Comparison of ENCODE assay signal across 20 cellular contexts in genomic region chr13:42114912-42115311, GRCh38.
DNase-seq lines count a peak whose midpoint lies in the region; TF ChIP-seq lines count a peak whose summit lies in the region.
"Had no signal": no experiment of that assay in that cellular context is flagged by ENCODE, and none has a peak within 500 bp of the region (broad histone marks: within the 10 kb centered on the region; RNA-seq: fewer than 3 reads in every experiment).

No MANE protein-coding gene starts in this region.

- BruUV-seq in Caco-2 (replicated peaks; lab: Mats Ljungman, UMichigan), result no TSS peak

- no peak overlapping the region for H3K4me3 Mint-ChIP-seq in Caco-2 (ENCODE audit: unreplicated experiment)
- H3K4me3 Mint-ChIP-seq in activated CD4-positive, alpha-beta T cell treated with anti-CD3 and anti-CD28 coated beads, Interleukin-2, amount 10 ng/mL, durations not matched to agents 24 days and 14 days, result no peak overlapping the region
- H3K4me3 Mint-ChIP-seq: IgD-negative memory B cell; T-helper 1 cell treated with Interleukin-12 subunit alpha and Interleukin-12 subunit beta and Interleukin-4 antibody, amounts not matched to agents 30 μg/mL and 1 μg/mL, for 36 hours had no signal

- H3K27ac Mint-ChIP-seq in Caco-2 (ENCODE audit: unreplicated experiment), result no peak overlapping the region
- no peak overlapping the region for H3K27ac Mint-ChIP-seq in activated CD4-positive, alpha-beta T cell treated with anti-CD3 and anti-CD28 coated beads, Interleukin-2, amount 10 ng/mL, durations not matched to agents 24 days and 14 days
- H3K27ac Mint-ChIP-seq: IgD-negative memory B cell; T-helper 1 cell treated with Interleukin-12 subunit alpha and Interleukin-12 subunit beta and Interleukin-4 antibody, amounts not matched to agents 30 μg/mL and 1 μg/mL, for 36 hours had no signal

- DNase-seq in LNCaP clone FGC (ENCODE audit: low read depth), result peak; percentile 64
- peak; percentile 19 for DNase-seq in RPMI7951 (ENCODE audit: low read depth)
- DNase-seq in epithelial cell of prostate (ENCODE audit: low read depth, low spot score), result no peak
- DNase-seq in Caco-2, result no peak
- DNase-seq in ACHN, result no peak
- DNase-seq in activated CD4-positive, alpha-beta T cell treated with anti-CD3 and anti-CD28 coated beads, Interleukin-2, amount 10 ng/mL, durations not matched to agents 24 days and 14 days, result no peak
- DNase-seq: BE2C, Karpas-422, MM.1S, NCI-H1105, NCI-H2029 treated with DMSO at 0.1 percent for 48 hours, NCI-H226, NCI-H510A treated with DMSO at 0.1 percent for 48 hours, NCI-H748 treated with DMSO at 0.1 percent for 48 hours, Peyer's patch had no signal

- H3K4me3 ChIP-seq in LNCaP clone FGC (ENCODE audit: low read depth, low read length) (no peak overlapping the region), Caco-2 (ENCODE audit: low read depth, low read length) (no peak overlapping the region)
- H3K4me3 ChIP-seq: A549, HAP-1, Peyer's patch had no signal

- H3K27me3 ChIP-seq in Caco-2 (replicated peaks; ENCODE audit: control insufficient read depth, insufficient read depth, low read length), result no peaks in the 10 kb centered on the region
- H3K27me3 ChIP-seq: BE2C, Peyer's patch had no signal

- in situ Hi-C loops in ACHN (cut with HindIII; ENCODE audit: low pct_ligation_motif_present, low pct_unique_long_range_greater_than_20kb, low sequenced_read_pairs), result no loop called here

- POLR2A ChIA-PET in Caco-2 (lab: Charles Lee), result no interaction called here

- H3K27ac ChIP-seq in 22Rv1, result 0 out of 2 replicates have a peak overlapping the region, but pooled peaks have one; percentile 14
- H3K27ac ChIP-seq in epithelial cell of prostate, result peak overlapping the region; percentile 52
- H3K27ac ChIP-seq: A549, Peyer's patch had no signal

- H3K9me3 ChIP-seq in Caco-2, result no peaks in the 10 kb centered on the region
- H3K9me3 ChIP-seq: A549, BE2C, HAP-1, Peyer's patch had no signal

- no peaks in the 10 kb centered on the region for H3K36me3 Mint-ChIP-seq in Caco-2 (ENCODE audit: insufficient read depth, unreplicated experiment)
- H3K36me3 Mint-ChIP-seq in activated CD4-positive, alpha-beta T cell treated with anti-CD3 and anti-CD28 coated beads, Interleukin-2, amount 10 ng/mL, durations not matched to agents 24 days and 14 days (ENCODE audit: low read depth), result no peaks in the 10 kb centered on the region
- H3K36me3 Mint-ChIP-seq: IgD-negative memory B cell had no signal

- no peaks in the 10 kb centered on the region for H3K27me3 Mint-ChIP-seq in Caco-2 (ENCODE audit: insufficient read depth, unreplicated experiment)
- H3K27me3 Mint-ChIP-seq in activated CD4-positive, alpha-beta T cell treated with anti-CD3 and anti-CD28 coated beads, Interleukin-2, amount 10 ng/mL, durations not matched to agents 24 days and 14 days, result no peaks in the 10 kb centered on the region
- H3K27me3 Mint-ChIP-seq: IgD-negative memory B cell had no signal

- no peaks in the 10 kb centered on the region for H3K9me3 Mint-ChIP-seq in Caco-2 (ENCODE audit: unreplicated experiment)
- no peaks in the 10 kb centered on the region for H3K9me3 Mint-ChIP-seq in activated CD4-positive, alpha-beta T cell treated with anti-CD3 and anti-CD28 coated beads, Interleukin-2, amount 10 ng/mL, durations not matched to agents 24 days and 14 days
- H3K9me3 Mint-ChIP-seq: IgD-negative memory B cell; T-helper 1 cell treated with Interleukin-12 subunit alpha and Interleukin-12 subunit beta and Interleukin-4 antibody, amounts not matched to agents 30 μg/mL and 1 μg/mL, for 36 hours had no signal

- intact Hi-C loops in Caco-2 (cut with micrococcal nuclease; ENCODE audit: unreplicated experiment), result loop anchor here (5.0 to 10.0 kb wide), 2 partner anchors 68 to 760 kb away; partner anchors contain the start of gene DGKH
- intact Hi-C loops in activated CD4-positive, alpha-beta T cell treated with anti-CD3 and anti-CD28 coated beads, Interleukin-2, amount 10 ng/mL, durations not matched to agents 24 days and 14 days (cut with micrococcal nuclease), result loop anchor here (5.0 to 10.0 kb wide), 2 partner anchors 153 to 760 kb away; partner anchors contain the start of gene VWA8

- H3K36me3 ChIP-seq in Caco-2 (ENCODE audit: control insufficient read depth, insufficient read depth, low read length), result no peaks in the 10 kb centered on the region
- H3K36me3 ChIP-seq: BE2C, HAP-1, Peyer's patch had no signal

- CTCF ChIA-PET in Caco-2 (lab: Charles Lee), result no interaction called here

- H3K4me1 Mint-ChIP-seq in Caco-2 (ENCODE audit: low read depth, unreplicated experiment), result no peaks in the 10 kb centered on the region
- H3K4me1 Mint-ChIP-seq in activated CD4-positive, alpha-beta T cell treated with anti-CD3 and anti-CD28 coated beads, Interleukin-2, amount 10 ng/mL, durations not matched to agents 24 days and 14 days, result peaks cover 14% of the 10 kb centered on the region

- TF ChIP-seq CTCF in 22Rv1 (IDR thresholded peaks at IDR 0.05), result no peak
- TF ChIP-seq CTCF in LNCaP clone FGC (IDR thresholded peaks at IDR 0.05; ENCODE audit: control insufficient read depth, extremely low read depth, insufficient read depth), result no peak
- TF ChIP-seq CTCF in Caco-2 (IDR thresholded peaks at IDR 0.05; ENCODE audit: insufficient read depth in 1 of 2, low read depth in 1 of 2, low read length in 1 of 2, severe bottlenecking in 1 of 2, unreplicated experiment in 1 of 2), result no peak

- peaks cover 15% of the 10 kb centered on the region for H3K4me1 ChIP-seq in Caco-2
- H3K4me1 ChIP-seq: BE2C, Peyer's patch had no signal

Comparison
In these comparisons a context has a peak if more than half of its experiments do, and no peak if none do; other contexts are left out.
1. DNase-seq: peak in LNCaP clone FGC (single experiment) and RPMI7951 (single experiment); none in epithelial cell of prostate (single experiment), Caco-2 (0 of 2), ACHN (single experiment) and activated CD4-positive, alpha-beta T cell treated with anti-CD3 and anti-CD28 coated beads, Interleukin-2, amount 10 ng/mL, durations not matched to agents 24 days and 14 days (single experiment).